Comparison of ENCODE assay signal across 16 cellular contexts in the genomic region with DNA sequence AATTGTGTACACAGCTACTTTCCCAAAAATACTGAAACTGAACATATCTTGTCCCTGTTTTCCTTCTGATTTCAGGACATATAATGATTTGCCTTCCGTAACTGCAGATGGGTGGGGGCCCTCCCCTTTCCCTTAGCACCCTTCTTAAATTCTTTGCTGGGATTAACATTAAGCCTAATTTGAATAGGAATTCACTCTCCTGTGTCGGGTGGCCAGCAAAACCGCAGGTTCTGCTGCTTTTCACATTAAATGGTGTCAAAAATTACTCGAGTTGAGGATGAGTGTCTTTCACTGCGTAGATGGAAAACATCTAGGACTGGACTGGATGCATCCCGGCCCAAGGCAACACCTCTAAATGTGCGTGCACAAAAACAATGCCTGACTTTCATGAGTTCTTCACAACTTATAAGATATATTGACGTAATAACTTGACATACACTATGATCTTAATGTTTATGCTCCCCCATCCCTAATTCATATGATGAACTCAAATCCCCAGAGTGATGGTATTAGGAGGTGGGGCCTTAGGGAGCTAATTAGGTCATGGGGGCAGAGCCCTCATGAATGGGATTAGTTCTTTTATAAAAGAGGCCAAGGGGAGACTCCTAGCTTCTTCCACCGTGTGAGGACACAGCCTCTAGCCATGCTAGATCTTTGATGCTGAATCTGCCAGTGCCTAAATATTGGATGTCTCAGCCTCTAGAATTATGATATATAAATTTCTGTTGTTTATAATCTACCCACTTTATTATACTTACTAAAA.
DNase-seq lines count a peak whose midpoint lies in the region; ATAC-seq and TF ChIP-seq lines count a peak whose summit lies in the region.
"Had no signal": no experiment of that assay in that cellular context is flagged by ENCODE, and none has a peak within 500 bp of the region (broad histone marks: within the 10 kb centered on the region; RNA-seq: fewer than 3 reads in every experiment).

No MANE protein-coding gene starts in this region.

- H4K8ac ChIP-seq in neuronal stem cell (ENCODE audit: low read depth, low read length) = no peak overlapping the region

- H3K4me1 Mint-ChIP-seq in endodermal cell (peaks cover 14% of the 10 kb centered on the region), osteocyte (ENCODE audit: unreplicated experiment) (peaks cover 6% of the 10 kb centered on the region)
- H3K4me1 Mint-ChIP-seq: B cell had no signal

- H3K36me3 ChIP-seq in H7 (replicated peaks; ENCODE audit: control insufficient read depth, insufficient read depth, low read length) = no peaks in the 10 kb centered on the region
- no peaks in the 10 kb centered on the region for H3K36me3 ChIP-seq in endodermal cell (ENCODE audit: control insufficient read depth, insufficient read depth, low read length)
- no peaks in the 10 kb centered on the region for H3K36me3 ChIP-seq in neuronal stem cell (replicated peaks in 1 of 2; ENCODE audit: control insufficient read depth in 2 of 2, insufficient read depth in 2 of 2, low read length in 2 of 2)

- H4K91ac ChIP-seq in neuronal stem cell (ENCODE audit: low read depth, low read length, poor library complexity) = no peak overlapping the region

- CTCF ChIA-PET in HEK293T (lab: Yijun Ruan, JAX) = interaction anchor here (0.8 kb wide), 1 partner anchor 9 kb away, joined by 3 read pairs; no protein-coding TSS in a partner anchor

- H3K9me3 Mint-ChIP-seq in endodermal cell (no peaks in the 10 kb centered on the region), osteocyte (ENCODE audit: unreplicated experiment) (no peaks in the 10 kb centered on the region)
- H3K9me3 Mint-ChIP-seq: CD4-positive, alpha-beta T cell had no signal

- H3K23ac ChIP-seq in neuronal stem cell (ENCODE audit: low read depth, low read length, poor library complexity) = no peak overlapping the region

- H2BK15ac ChIP-seq in neuronal stem cell (ENCODE audit: low read length) = no peak overlapping the region

- TF ChIP-seq CTCF in endodermal cell (conservative IDR thresholded peaks at IDR 0.05) (no peak), osteocyte (IDR thresholded peaks at IDR 0.05) (no peak)

- no peak overlapping the region for H2AK5ac ChIP-seq in neuronal stem cell (ENCODE audit: low read depth, low read length)

- no peaks in the 10 kb centered on the region for H3K4me1 ChIP-seq in endodermal cell (ENCODE audit: control insufficient read depth, insufficient read depth, low read length)
- peaks cover 0 to 4% of the 10 kb centered on the region in 2 donors for H3K4me1 ChIP-seq in neuronal stem cell (ENCODE audit: control insufficient read depth in 2 of 2, insufficient read depth in 1 of 2, low read depth in 1 of 2, low read length in 2 of 2)

- H3K4me3 Mint-ChIP-seq in endodermal cell (no peak overlapping the region), osteocyte (ENCODE audit: unreplicated experiment) (no peak overlapping the region)
- H3K4me3 Mint-ChIP-seq: B cell; CD4-positive, alpha-beta T cell had no signal

- H2AFZ ChIP-seq in neuronal stem cell (ENCODE audit: low read length) = no peak overlapping the region

- peaks cover 1% of the 10 kb centered on the region for H3K79me1 ChIP-seq in neuronal stem cell (ENCODE audit: low read depth, low read length)

- peak overlapping the region; percentile 21 for H3K4me2 ChIP-seq in neuronal stem cell (ENCODE audit: insufficient read depth, low read length, poor library complexity, severe bottlenecking)

- no peak overlapping the region for H2BK12ac ChIP-seq in neuronal stem cell (ENCODE audit: low read length)

- H3K9me3 ChIP-seq in endodermal cell (ENCODE audit: control insufficient read depth, low read length) = no peaks in the 10 kb centered on the region
- H3K9me3 ChIP-seq in neuronal stem cell (replicated peaks in 1 of 2; ENCODE audit: control insufficient read depth in 2 of 2, insufficient read depth in 1 of 2, low read depth in 1 of 2, low read length in 2 of 2) = no peaks in the 10 kb centered on the region

- ATAC-seq in GM19023 (IDR thresholded peaks at IDR 0.05; ENCODE audit: unreplicated experiment) = no peak
- ATAC-seq: Panc1 had no signal

- no peak overlapping the region for H3K14ac ChIP-seq in neuronal stem cell (ENCODE audit: low read length)

- H3K4me3 ChIP-seq in H7 (ENCODE audit: insufficient read depth, low read depth, low read length) = no peak overlapping the region
- H3K4me3 ChIP-seq in endodermal cell (ENCODE audit: low read length) = no peak overlapping the region
- H3K4me3 ChIP-seq in neuronal stem cell (ENCODE audit: low read length in 2 of 2) = no peak overlapping the region

- POLR2A ChIA-PET in HEK293T (lab: Yijun Ruan, JAX) = no interaction called here

- DNase-seq in H7 = peak; percentile 47
- peak; percentile 80 for DNase-seq in NCI-H82 (lab: John Stamatoyannopoulos, UW)
- peak; percentile 76 for DNase-seq in endodermal cell
- DNase-seq in neuronal stem cell (ENCODE audit: low spot score) = no peak
- no peak for DNase-seq in osteocyte (ENCODE audit: extremely low spot score, unreplicated experiment)
- DNase-seq in SIG-M5 treated with dmso at 0.1 percent for 504 hours (lab: John Stamatoyannopoulos, UW; ENCODE audit: unreplicated experiment) = no peak
- no peak for DNase-seq in HEK293T (ENCODE audit: extremely low spot score)
- DNase-seq: CD4-positive, alpha-beta T cell; KG1; NCI-H1092; NCI-H2227 treated with DMSO at 0.1 percent for 48 hours; NCI-H69; SHP77 had no signal

- H3K27ac Mint-ChIP-seq in endodermal cell (peak overlapping the region; percentile 18), osteocyte (ENCODE audit: unreplicated experiment) (no peak overlapping the region)
- H3K27ac Mint-ChIP-seq: B cell; CD4-positive, alpha-beta T cell had no signal

- H2BK120ac ChIP-seq in neuronal stem cell (ENCODE audit: low read depth, low read length) = no peak overlapping the region

- H3K27ac ChIP-seq in endodermal cell (ENCODE audit: low read depth, low read length) (no peak overlapping the region), neuronal stem cell (replicated peaks; ENCODE audit: low read length) (peak overlapping the region; percentile 23)

- no peaks in the 10 kb centered on the region for H3K27me3 Mint-ChIP-seq in endodermal cell (ENCODE audit: insufficient read depth)
- H3K27me3 Mint-ChIP-seq in osteocyte (ENCODE audit: unreplicated experiment) = no peaks in the 10 kb centered on the region
- H3K27me3 Mint-ChIP-seq: B cell; CD4-positive, alpha-beta T cell had no signal

- no peak overlapping the region for H3K18ac ChIP-seq in neuronal stem cell (ENCODE audit: low read length)

- no peak overlapping the region for H2BK5ac ChIP-seq in neuronal stem cell (ENCODE audit: low read length)

- H3K27me3 ChIP-seq in H7 (ENCODE audit: control insufficient read depth, insufficient read depth, low read length) (no peaks in the 10 kb centered on the region), endodermal cell (ENCODE audit: control insufficient read depth, insufficient read depth, low read length, poor library complexity, severe bottlenecking) (no peaks in the 10 kb centered on the region), neuronal stem cell (ENCODE audit: control insufficient read depth in 3 of 3, insufficient read depth in 3 of 3, low read depth in 1 of 3, low read length in 3 of 3) (no peaks in the 10 kb centered on the region)

- H3K36me3 Mint-ChIP-seq in endodermal cell (ENCODE audit: low read depth) = no peaks in the 10 kb centered on the region
- no peaks in the 10 kb centered on the region for H3K36me3 Mint-ChIP-seq in osteocyte (ENCODE audit: unreplicated experiment)

- H3K9ac ChIP-seq in endodermal cell (ENCODE audit: extremely low read depth, low read length, poor library complexity, severe bottlenecking) (no peak overlapping the region), neuronal stem cell (ENCODE audit: low read depth, low read length, poor library complexity) (no peak overlapping the region)

- no peak overlapping the region for H3K4ac ChIP-seq in neuronal stem cell (ENCODE audit: low read length)

- WGBS in endodermal cell (ENCODE audit: insufficient coverage in 1 of 2, insufficient read length in 1 of 2), 2 experiments = 56 to 62% methylated on average over 7 to 9 of the region's 9 CpGs
- no CpG with 5 or more reads among the region's 9 CpGs for WGBS in neuronal stem cell (ENCODE audit: extremely low coverage in 2 of 2, insufficient read length in 2 of 2, insufficient replicate concordance in 1 of 2), 2 donors

TF ChIP-seq in HEK293T, 16 proteins besides CTCF, POLR2A, EP300 and RAD21:
- TF ChIP-seq TARDBP (IDR thresholded peaks at IDR 0.05) (no peak), LEF1 (IDR thresholded peaks at IDR 0.05; ENCODE audit: borderline replicate concordance) (no peak), ELF4 (IDR thresholded peaks at IDR 0.05) (no peak), SUZ12 (IDR thresholded peaks at IDR 0.05) (no peak), CTBP1 (IDR thresholded peaks at IDR 0.05; ENCODE audit: borderline replicate concordance) (no peak), ARNT (IDR thresholded peaks at IDR 0.05) (no peak), BHLHE40 (IDR thresholded peaks at IDR 0.05; ENCODE audit: borderline replicate concordance) (no peak), HDGF (IDR thresholded peaks at IDR 0.05; ENCODE audit: borderline replicate concordance) (no peak), ZNF384 (IDR thresholded peaks at IDR 0.05) (no peak), SP1 (IDR thresholded peaks at IDR 0.05) (no peak), L3MBTL2 (conservative IDR thresholded peaks at IDR 0.05) (no peak), FOXM1 (IDR thresholded peaks at IDR 0.05; ENCODE audit: borderline replicate concordance) (no peak), FOXA1 (IDR thresholded peaks at IDR 0.05) (no peak), FOXK2 (IDR thresholded peaks at IDR 0.05) (no peak), NFRKB (IDR thresholded peaks at IDR 0.05) (no peak)
- TF ChIP-seq, protein P1, sequence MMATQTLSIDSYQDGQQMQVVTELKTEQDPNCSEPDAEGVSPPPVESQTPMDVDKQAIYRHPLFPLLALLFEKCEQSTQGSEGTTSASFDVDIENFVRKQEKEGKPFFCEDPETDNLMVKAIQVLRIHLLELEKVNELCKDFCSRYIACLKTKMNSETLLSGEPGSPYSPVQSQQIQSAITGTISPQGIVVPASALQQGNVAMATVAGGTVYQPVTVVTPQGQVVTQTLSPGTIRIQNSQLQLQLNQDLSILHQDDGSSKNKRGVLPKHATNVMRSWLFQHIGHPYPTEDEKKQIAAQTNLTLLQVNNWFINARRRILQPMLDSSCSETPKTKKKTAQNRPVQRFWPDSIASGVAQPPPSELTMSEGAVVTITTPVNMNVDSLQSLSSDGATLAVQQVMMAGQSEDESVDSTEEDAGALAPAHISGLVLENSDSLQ (IDR thresholded peaks at IDR 0.05) = no peak

Comparison
In these comparisons a context has a peak if more than half of its experiments do, and no peak if none do; other contexts are left out.
1. DNase-seq: peak in H7 (single experiment), NCI-H82 (single experiment) and endodermal cell (single experiment); none in neuronal stem cell (single experiment), osteocyte (single experiment), SIG-M5 treated with dmso at 0.1 percent for 504 hours (single experiment) and HEK293T (single experiment).